ENCODE assay signal across 20 cellular contexts in the genomic region with DNA sequence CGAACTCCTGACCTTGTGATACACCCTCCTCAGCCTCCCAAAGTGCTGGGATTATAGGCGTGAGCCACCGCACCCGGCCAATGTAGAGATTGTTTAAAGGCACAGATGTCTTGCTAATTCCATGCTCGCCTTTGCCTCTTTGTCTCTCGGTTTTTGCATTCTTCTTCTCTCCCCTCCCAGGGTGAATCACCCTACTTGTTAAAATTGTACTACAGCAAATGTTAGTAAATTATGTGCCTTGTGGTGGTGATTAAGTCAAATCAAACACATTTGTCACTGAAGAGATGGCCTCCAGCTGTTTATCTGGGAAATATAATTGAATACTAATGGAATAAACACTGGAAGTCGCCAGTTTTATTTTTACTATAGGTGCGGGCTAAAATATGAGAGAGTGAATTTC.
"Had no signal": no experiment of that assay in that cellular context is flagged by ENCODE, and none has a peak within 500 bp of the region (broad histone marks: within the 10 kb centered on the region; RNA-seq: fewer than 3 reads in every experiment).

No MANE protein-coding gene starts in this region.

- H3K9me3 ChIP-seq: breast epithelium, gastrocnemius medialis, left ventricle myocardium inferior, sigmoid colon, thyroid gland had no signal

- H3K4me1 ChIP-seq: breast epithelium, gastrocnemius medialis, left ventricle myocardium inferior, sigmoid colon, thyroid gland had no signal

- H3K36me3 ChIP-seq: breast epithelium, gastrocnemius medialis, left ventricle myocardium inferior, sigmoid colon, thyroid gland had no signal

- ATAC-seq: activated naive CD8-positive, alpha-beta T cell treated with anti-CD3 and anti-CD28 coated beads, Interleukin-2, amount 50 U/mL, for 24 hours; gastrocnemius medialis; stimulated activated naive B cell treated with anti-CD40 and anti-IgM and Interleukin-4, amounts not matched to agents 10 μg/mL and 1 μg/mL and 100 μg/mL, for 72 hours had no signal

- H3K27me3 ChIP-seq: breast epithelium, gastrocnemius medialis, sigmoid colon, thyroid gland had no signal

- DNase-seq: activated CD4-positive, alpha-beta T cell treated with anti-CD3 and anti-CD28 coated beads for 1 hour; activated CD8-positive, alpha-beta memory T cell treated with anti-CD3 and anti-CD28 coated beads for 24 hours; activated CD8-positive, alpha-beta memory T cell treated with anti-CD3 and anti-CD28 coated beads, Interleukin-2, amount 50 U/mL, for 48 hours; activated effector memory CD4-positive, alpha-beta T cell treated with Interleukin-2 at 50 U/mL for 16 hours; activated naive CD4-positive, alpha-beta T cell treated with anti-CD3 and anti-CD28 coated beads, Interleukin-2, amount 10 ng/mL, durations not matched to agents 7 days and 5 days; activated naive CD8-positive, alpha-beta T cell treated with anti-CD3 and anti-CD28 coated beads, Interleukin-2, amount 50 U/mL, for 24 hours; activated T-cell treated with anti-CD3 and anti-CD28 coated beads, Interleukin-2, amount 50 U/mL, for 48 hours; anterior cingulate cortex; cerebellar nuclear complex; cortex of kidney; gastrocnemius medialis; head of caudate nucleus; left ventricle myocardium inferior; occipital lobe; posterior cingulate gyrus; sigmoid colon; stimulated activated naive B cell treated with anti-CD40 and anti-IgM and Interleukin-4, amounts not matched to agents 10 μg/mL and 1 μg/mL and 100 μg/mL, for 72 hours; thyroid gland had no signal

- H3K4me3 ChIP-seq: breast epithelium, gastrocnemius medialis, left ventricle myocardium inferior, sigmoid colon, thyroid gland had no signal

- H3K27ac ChIP-seq: breast epithelium, gastrocnemius medialis, left ventricle myocardium inferior, sigmoid colon, thyroid gland, VCaP had no signal
